Comparison of ENCODE assay signal across 8 cellular contexts in genomic region chr10:5666324-5667220, GRCh38. TPM values are rescaled to one million over a fixed set of nuclear protein-coding genes. Genes with fewer than 3 reads are reported as not detected.
DNase-seq lines count a peak whose midpoint lies in the region; ATAC-seq and TF ChIP-seq lines count a peak whose summit lies in the region.

Gene ASB13 (minus strand): TSS chr10:5666595. CDS start chr10:5666551, 44 bp downstream.

- peak within 1 kb of the TSS; percentile 86 to 93 for H3K4me3 ChIP-seq in SK-N-SH (ENCODE audit: low read depth in 2 of 2, low read length in 1 of 2)
- H3K4me3 ChIP-seq in iPS-18a (ENCODE audit: low read length): peak within 1 kb of the TSS; percentile 84
- H3K4me3 ChIP-seq in retinal pigment epithelial cell (ENCODE audit: low read length): peak within 1 kb of the TSS; percentile 73

- H2AFZ ChIP-seq in SK-N-SH (ENCODE audit: low read depth): peak within 1 kb of the TSS; percentile 79

- no peaks in the 10 kb centered on the region for H3F3A ChIP-seq in SK-N-SH (replicated peaks; ENCODE audit: insufficient read depth)

- H3K9me3 Mint-ChIP-seq in MCF 10A (ENCODE audit: unreplicated experiment): no peaks in the 10 kb centered on the region

- H4K20me1 ChIP-seq in SK-N-SH (ENCODE audit: insufficient read depth): no peaks in the 10 kb centered on the region

- H3K4me1 ChIP-seq in SK-N-SH (ENCODE audit: control insufficient read depth in 1 of 2, insufficient read depth in 2 of 2, low read depth in 1 of 2, low read length in 1 of 2) (peaks cover 0 to 23% of the 10 kb centered on the region in 2 experiments; a peak in 2 of 4 replicates), iPS-18a (ENCODE audit: control insufficient read depth, low read depth, low read length) (peaks cover 19% of the 10 kb centered on the region)

- H3K4me1 Mint-ChIP-seq in MCF 10A (ENCODE audit: insufficient read depth, unreplicated experiment): peaks cover 16% of the 10 kb centered on the region

- peak within 1 kb of the TSS; percentile 80 for H3K4me2 ChIP-seq in SK-N-SH

- BruUV-seq in MCF 10A (replicated peaks; lab: Mats Ljungman, UMichigan): no TSS peak

- 28% methylated on average over 14 of the region's 87 CpGs for WGBS in SK-N-SH (ENCODE audit: low lambda C conversion rate)

- DNase-seq in AG08395 (ENCODE audit: low spot score) (peak; percentile 78), HT-29 (ENCODE audit: low spot score) (peak; percentile 76), SK-N-SH (peak; percentile 93), MCF 10A (ENCODE audit: unreplicated experiment) (peak; percentile 63), retinal pigment epithelial cell (ENCODE audit: low read depth) (no peak)

- POLR2A ChIA-PET in SK-N-SH (lab: Yijun Ruan, JAX) (no interaction called here), MCF 10A (lab: Yijun Ruan, JAX) (interaction anchor here (0.7 to 1.7 kb wide), 7 partner anchors 13 to 219 kb away, joined by 3 to 8 read pairs (median 4); partner anchors contain the start of gene TASOR2)

- H3K4me3 Mint-ChIP-seq in MCF 10A (ENCODE audit: unreplicated experiment): peak within 1 kb of the TSS; percentile 78

- H3K27me3 ChIP-seq in SK-N-SH (ENCODE audit: insufficient read depth) (no peaks in the 10 kb centered on the region), iPS-18a (ENCODE audit: control insufficient read depth, insufficient read depth, low read length) (peaks cover 18% of the 10 kb centered on the region)

- no peak for TF ChIP-seq RAD21 in SK-N-SH (IDR thresholded peaks at IDR 0.05; ENCODE audit: low read length)

- H3K9me2 ChIP-seq in SK-N-SH: no peaks in the 10 kb centered on the region

- TF ChIP-seq EP300 in SK-N-SH (IDR thresholded peaks at IDR 0.05; ENCODE audit: borderline replicate concordance in 1 of 2, low read depth in 1 of 2, low read length in 1 of 2): no peak

- H3K36me3 Mint-ChIP-seq in MCF 10A (ENCODE audit: insufficient read depth, unreplicated experiment): no peaks in the 10 kb centered on the region

- no peaks in the 10 kb centered on the region for H3K27me3 Mint-ChIP-seq in MCF 10A (ENCODE audit: insufficient read depth, unreplicated experiment)

- CTCF ChIA-PET in SK-N-SH (lab: Yijun Ruan, JAX): interaction anchor here (1.6 to 2.0 kb wide), 2 partner anchors 37 kb away, joined by 3 to 7 read pairs; no protein-coding TSS in a partner anchor
- CTCF ChIA-PET in MCF 10A (lab: Yijun Ruan, JAX): no interaction called here

- H3K79me2 ChIP-seq in SK-N-SH (ENCODE audit: insufficient read depth): peaks cover 8% of the 10 kb centered on the region; the same call in 1 of the 2 replicates

- H3K36me3 ChIP-seq in SK-N-SH (replicated peaks in 1 of 2; ENCODE audit: control insufficient read depth in 1 of 2, insufficient read depth in 2 of 2, low read length in 1 of 2) (no peaks in the 10 kb centered on the region), iPS-18a (ENCODE audit: control insufficient read depth, low read depth, low read length) (no peaks in the 10 kb centered on the region)

- H3K27ac Mint-ChIP-seq in MCF 10A (ENCODE audit: low read depth, unreplicated experiment): peak within 1 kb of the TSS; percentile 69

- ATAC-seq in GM18867 (IDR thresholded peaks at IDR 0.05; ENCODE audit: unreplicated experiment) (peak; percentile 52), HG02970 (IDR thresholded peaks at IDR 0.05; ENCODE audit: low FRiP score, unreplicated experiment) (no peak)

- intact Hi-C loops in MCF 10A (cut with micrococcal nuclease): no loop called here

- H3K9me3 ChIP-seq in SK-N-SH (no peaks in the 10 kb centered on the region), iPS-18a (ENCODE audit: control insufficient read depth, low read depth, low read length) (no peaks in the 10 kb centered on the region)

- peak within 1 kb of the TSS; percentile 76 for H3K9ac ChIP-seq in SK-N-SH
- peak within 1 kb of the TSS; percentile 63 for H3K9ac ChIP-seq in iPS-18a (ENCODE audit: low read length)

- TF ChIP-seq CTCF in SK-N-SH (IDR thresholded peaks at IDR 0.05): no peak
- TF ChIP-seq CTCF in MCF 10A (IDR thresholded peaks at IDR 0.05; ENCODE audit: unreplicated experiment): no peak
- no peak for TF ChIP-seq CTCF in retinal pigment epithelial cell (conservative IDR thresholded peaks at IDR 0.05; ENCODE audit: low read depth, low read length)

- H3K27ac ChIP-seq in SK-N-SH (ENCODE audit: low read depth in 2 of 2, low read length in 1 of 2) (peak within 1 kb of the TSS; percentile 20 to 78; a peak in 2 of 4 replicates), iPS-18a (ENCODE audit: low read length) (no peak within 1 kb of the TSS)

TF ChIP-seq in SK-N-SH, 30 proteins besides CTCF, POLR2A, EP300 and RAD21:
- peak; percentile 25; the same call in 1 of the 2 replicates for TF ChIP-seq NRF1 (IDR thresholded peaks at IDR 0.05; ENCODE audit: low read depth, low read length)
- peak; percentile 39; the same call in 1 of the 2 replicates for TF ChIP-seq NFIC (IDR thresholded peaks at IDR 0.05; ENCODE audit: borderline replicate concordance)
- TF ChIP-seq GATA2 (CRISPR knock-in tag; IDR thresholded peaks at IDR 0.05): no peak
- no peak for TF ChIP-seq SMC3 (IDR thresholded peaks at IDR 0.05; ENCODE audit: low read depth, low read length)
- peak; percentile 60; the same call in 1 of the 2 replicates for TF ChIP-seq MXI1 (IDR thresholded peaks at IDR 0.05; ENCODE audit: low read depth, low read length)
- TF ChIP-seq TAF1 (IDR thresholded peaks at IDR 0.05; ENCODE audit: borderline replicate concordance, low read depth, low read length): 0 out of 2 replicates have a peak, but pooled peaks have one; percentile 8
- TF ChIP-seq REST (IDR thresholded peaks at IDR 0.05; ENCODE audit: low read depth, low read length): peak; percentile 62; the same call in 1 of the 2 replicates
- TF ChIP-seq IRF3 (IDR thresholded peaks at IDR 0.05; ENCODE audit: low read depth, low read length): no peak

RNA-seq across cellular contexts. Expression of gene ASB13, which starts in this region (rescaled TPM):
- total RNA-seq in HT-29 (2014; rRNA removed; shearing (Covaris generic)): 32.6 and 34.7 TPM in 2 replicates
- 9.2 TPM in 2 replicates for polyA plus RNA-seq in SK-N-SH (2012; rRNA removed)
- 5.4 and 8.3 TPM in 2 replicates for polyA plus RNA-seq in SK-N-SH (2012; cell fraction: cytosol; rRNA removed)
- polyA plus RNA-seq in SK-N-SH (2012; cell fraction: nucleus; rRNA removed): 8.1 and 8.3 TPM in 2 replicates
- 16.3 and 20.7 TPM in 2 replicates for total RNA-seq in MCF 10A (2022)
